15 cellular contexts compared by ENCODE assay signal in the genomic region with DNA sequence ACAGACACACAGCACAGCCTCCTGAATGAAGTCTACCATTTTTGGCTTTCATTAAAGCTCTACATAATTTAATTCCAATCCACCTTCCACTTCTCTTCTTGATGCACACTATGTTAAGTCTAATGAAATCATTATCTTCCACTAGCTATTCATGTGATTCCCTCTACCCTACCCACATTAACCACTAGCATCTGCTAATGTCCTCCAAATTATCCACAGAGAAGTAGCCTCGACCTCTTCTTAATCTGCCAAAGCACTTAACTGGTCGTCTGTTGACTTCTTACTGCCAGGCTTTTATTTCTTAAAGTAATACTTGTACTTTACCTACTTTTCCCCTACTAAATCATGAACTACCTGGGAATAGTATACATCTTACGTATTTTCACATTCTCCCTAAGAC.
"Had no signal": no experiment of that assay in that cellular context is flagged by ENCODE, and none has a peak within 500 bp of the region (broad histone marks: within the 10 kb centered on the region; RNA-seq: fewer than 3 reads in every experiment).

No MANE protein-coding gene starts in this region.

- H3K27ac ChIP-seq: cardiac muscle cell, left lung, stomach, testis had no signal

- ATAC-seq: activated CD8-positive, alpha-beta T cell treated with anti-CD3 and anti-CD28 coated beads, Interleukin-2, amount 10 ng/mL, durations not matched to agents 7 days and 5 days; left lung; mucosa of descending colon; natural killer cell treated with Interleukin-12 subunit alpha and Interleukin-12 subunit beta and Interleukin-15 and Interleukin-18, amount 100 ng/mL, for 72 hours; right cardiac atrium; SK-N-SH treated with all-trans-retinoic acid at 6 μM for 48 hours; WTC11 had no signal

- H3K9me3 ChIP-seq: left lung, mucosa of descending colon, stomach, testis had no signal

- H3K9me3 Mint-ChIP-seq: natural killer cell treated with Interleukin-12 subunit alpha and Interleukin-12 subunit beta and Interleukin-15 and Interleukin-18, amount 100 ng/mL, for 72 hours had no signal

- H3K4me3 ChIP-seq: cardiac muscle cell, left lung, mucosa of descending colon, stomach, testis had no signal

- H3K4me1 ChIP-seq: left lung, stomach, testis had no signal

- H3K27ac Mint-ChIP-seq: activated CD8-positive, alpha-beta T cell treated with anti-CD3 and anti-CD28 coated beads, Interleukin-2, amount 10 ng/mL, durations not matched to agents 7 days and 5 days; WTC11 had no signal

- H3K4me1 Mint-ChIP-seq: WTC11 had no signal

- DNase-seq: activated CD4-positive, alpha-beta T cell treated with anti-CD3 and anti-CD28 coated beads for 48 hours; activated CD8-positive, alpha-beta memory T cell treated with anti-CD3 and anti-CD28 coated beads, Interleukin-2, amount 50 U/mL, for 4 hours; activated CD8-positive, alpha-beta T cell treated with anti-CD3 and anti-CD28 coated beads, Interleukin-2, amount 10 ng/mL, durations not matched to agents 7 days and 5 days; kidney; left lung; mucosa of descending colon; occipital lobe; right cardiac atrium; stomach; T-helper 2 cell; testis had no signal

- H3K4me3 Mint-ChIP-seq: activated CD8-positive, alpha-beta T cell treated with anti-CD3 and anti-CD28 coated beads, Interleukin-2, amount 10 ng/mL, durations not matched to agents 7 days and 5 days; natural killer cell treated with Interleukin-12 subunit alpha and Interleukin-12 subunit beta and Interleukin-15 and Interleukin-18, amount 100 ng/mL, for 72 hours; WTC11 had no signal

- H3K27me3 ChIP-seq: cardiac muscle cell, left lung, stomach, testis had no signal

- H3K27me3 Mint-ChIP-seq: natural killer cell treated with Interleukin-12 subunit alpha and Interleukin-12 subunit beta and Interleukin-15 and Interleukin-18, amount 100 ng/mL, for 72 hours had no signal
